In genomic region chr9:72351538-72352453, GRCh38 we compare ENCODE assay signal across 17 cellular contexts. TPM values are rescaled to one million over a fixed set of nuclear protein-coding genes. Genes with fewer than 3 reads are reported as not detected.
DNase-seq lines count a peak whose midpoint lies in the region; ATAC-seq and TF ChIP-seq lines count a peak whose summit lies in the region.
"Had no signal": no experiment of that assay in that cellular context is flagged by ENCODE, and none has a peak within 500 bp of the region (broad histone marks: within the 10 kb centered on the region; RNA-seq: fewer than 3 reads in every experiment).

No MANE protein-coding gene starts in this region.

- WGBS in H9 (ENCODE audit: extremely low coverage, insufficient read length, low lambda C conversion rate), result no CpG with 5 or more reads among the region's 15 CpGs

- no peak overlapping the region for H2BK12ac ChIP-seq in H9 (ENCODE audit: insufficient read length, low read depth, low read length)

- no peak overlapping the region for H4K91ac ChIP-seq in H9 (ENCODE audit: insufficient read length, low read depth, low read length)

- H2AK5ac ChIP-seq in H9 (ENCODE audit: insufficient read length, low read length), result no peak overlapping the region

- no peak overlapping the region for H3K18ac ChIP-seq in H9 (ENCODE audit: insufficient read length, low read depth, low read length)

- no peaks in the 10 kb centered on the region for H4K20me1 ChIP-seq in H9 (ENCODE audit: control insufficient read depth, insufficient read depth, insufficient read length)

- H3K27me3 Mint-ChIP-seq in H9 (ENCODE audit: low read depth), result no peaks in the 10 kb centered on the region
- H3K27me3 Mint-ChIP-seq: CD4-positive, CD25-positive, alpha-beta regulatory T cell had no signal

- H3K23ac ChIP-seq in H9 (ENCODE audit: insufficient read length, low read depth, low read length), result no peak overlapping the region

- H3K56ac ChIP-seq in H9 (ENCODE audit: insufficient read length, low read depth, low read length), result no peak overlapping the region

- H3K9ac ChIP-seq in H9 (ENCODE audit: extremely low read depth, insufficient read length, low read length), result no peak overlapping the region
- H3K9ac ChIP-seq: neural progenitor cell had no signal

- no peaks in the 10 kb centered on the region for H3K23me2 ChIP-seq in H9 (ENCODE audit: insufficient read length, low read depth, low read length, poor library complexity, severe bottlenecking)

- H3T11ph ChIP-seq in H9 (ENCODE audit: low read length), result no peak overlapping the region

- H3K9me3 Mint-ChIP-seq in H9, result no peaks in the 10 kb centered on the region
- H3K9me3 Mint-ChIP-seq: activated naive CD4-positive, alpha-beta T cell treated with anti-CD3 and anti-CD28 coated beads, Interleukin-2, amount 50 U/mL, for 72 hours; CD4-positive, CD25-positive, alpha-beta regulatory T cell; neural progenitor cell had no signal

- H3K4ac ChIP-seq in H9 (ENCODE audit: low read depth, low read length), result no peak overlapping the region

- H3K4me3 ChIP-seq in AG04449 (ENCODE audit: low read depth, low read length) (no peak overlapping the region), astrocyte of the spinal cord (ENCODE audit: low read depth, low read length) (no peak overlapping the region)
- H3K4me3 ChIP-seq: neural progenitor cell, stomach had no signal

- H2BK20ac ChIP-seq in H9 (ENCODE audit: low read depth, low read length, poor library complexity, severe bottlenecking), result no peak overlapping the region

- peaks cover 23 to 33% (median 31%) of the 10 kb centered on the region in 3 experiments for H3K36me3 Mint-ChIP-seq in H9 (ENCODE audit: insufficient read depth in 1 of 3, low read depth in 3 of 3)

- no peaks in the 10 kb centered on the region for H3K27me3 ChIP-seq in H9 (ENCODE audit: insufficient read depth, low read length)
- H3K27me3 ChIP-seq: neural progenitor cell, stomach had no signal

- POLR2A ChIA-PET in AG04449 (lab: Yijun Ruan, JAX), result interaction anchor here (0.5 to 2.0 kb wide), 5 partner anchors 9 to 405 kb away, joined by 3 to 12 read pairs (median 5); partner anchors contain the start of gene ZFAND5

- H3K4me1 Mint-ChIP-seq in H9, result peaks cover 3 to 13% of the 10 kb centered on the region in 2 experiments; a peak in 3 of 4 replicates

- CTCF ChIA-PET in AG04449 (lab: Yijun Ruan, JAX), result interaction anchor here (1.0 to 1.8 kb wide), 3 partner anchors 240 to 249 kb away, joined by 3 to 6 read pairs (median 5); no protein-coding TSS in a partner anchor

- no peak overlapping the region for H3K4me2 ChIP-seq in H9 (ENCODE audit: insufficient read depth, insufficient read length, low read length)
- H3K4me2 ChIP-seq: neural progenitor cell had no signal

- no peak overlapping the region for H2BK15ac ChIP-seq in H9 (ENCODE audit: low read depth, low read length)

- ATAC-seq in HG03457 (IDR thresholded peaks at IDR 0.05; ENCODE audit: unreplicated experiment) (no peak), HG02571 (IDR thresholded peaks at IDR 0.05; ENCODE audit: unreplicated experiment) (no peak)

- H3K4me3 Mint-ChIP-seq in H9, result no peak overlapping the region
- H3K4me3 Mint-ChIP-seq: CD4-positive, CD25-positive, alpha-beta regulatory T cell; neural progenitor cell had no signal

- 0 out of 2 replicates have a peak, but pooled peaks cover 2% of the 10 kb centered on the region for H3K79me2 ChIP-seq in H9 (ENCODE audit: insufficient read depth, low read length)

- H2BK120ac ChIP-seq in H9 (ENCODE audit: low read depth, low read length, poor library complexity, severe bottlenecking), result no peak overlapping the region

- DNase-seq in AG04449 (ENCODE audit: low read depth, low spot score), result peak; percentile 23
- no peak for DNase-seq in H9
- peak; percentile 78 for DNase-seq in astrocyte of the spinal cord (ENCODE audit: low read depth, low spot score)
- DNase-seq in hepatic stellate cell (ENCODE audit: low spot score), result peak; percentile 44
- DNase-seq in activated effector memory CD4-positive, alpha-beta T cell treated with anti-CD3 and anti-CD28 coated beads, Interleukin-2, amount 50 U/mL, for 16 hours, result no peak
- DNase-seq in NOMO-1 (lab: John Stamatoyannopoulos, UW; ENCODE audit: unreplicated experiment in 2 of 2), result no peak
- DNase-seq: CD4-positive, CD25-positive, alpha-beta regulatory T cell; effector CD4-positive, alpha-beta T cell; NCI-H187 treated with DMSO at 0.1 percent for 48 hours; OCI-M1; stimulated activated CD4-positive, alpha-beta T cell treated with anti-CD3 and anti-CD28 coated beads, Interleukin-2, amount 100 ng/mL, for 24 hours; stomach had no signal

- H3K14ac ChIP-seq in H9 (ENCODE audit: insufficient read depth, low read length), result no peak overlapping the region

- in situ Hi-C loops in astrocyte of the spinal cord (cut with HindIII; ENCODE audit: low sequenced_read_pairs), result loop anchor here (25.0 kb wide), 1 partner anchor 236 kb away; no protein-coding TSS in a partner anchor

- no peak overlapping the region for H2AFZ ChIP-seq in H9 (ENCODE audit: low read length)
- H2AFZ ChIP-seq: neural progenitor cell had no signal

- TF ChIP-seq CTCF in AG04449 (IDR thresholded peaks at IDR 0.05; ENCODE audit: insufficient read depth, low read length, missing control alignments) (no peak), H9 (conservative IDR thresholded peaks at IDR 0.05) (no peak), astrocyte of the spinal cord (IDR thresholded peaks at IDR 0.05; ENCODE audit: low read depth, low read length) (no peak)

- H4K5ac ChIP-seq in H9 (ENCODE audit: insufficient read length, low read depth, low read length), result no peak overlapping the region

- no peaks in the 10 kb centered on the region for H3K9me3 ChIP-seq in H9 (ENCODE audit: control insufficient read depth, low read depth, low read length)
- H3K9me3 ChIP-seq: stomach had no signal

- H3K27ac Mint-ChIP-seq in H9, result peak overlapping the region in 2 of 3 experiments; percentile 65 to 93; a peak in 4 of 7 replicates
- H3K27ac Mint-ChIP-seq: CD4-positive, CD25-positive, alpha-beta regulatory T cell; neural progenitor cell had no signal

- no peaks in the 10 kb centered on the region for H3K4me1 ChIP-seq in H9 (ENCODE audit: insufficient read depth, low read length)
- H3K4me1 ChIP-seq: neural progenitor cell had no signal

- no peak overlapping the region for H2BK5ac ChIP-seq in H9 (ENCODE audit: insufficient read length, low read length)

- H4K8ac ChIP-seq in H9 (replicated peaks; ENCODE audit: insufficient read length, low read depth, low read length), result no peak overlapping the region

- H3K27ac ChIP-seq in H9 (ENCODE audit: insufficient read length, low read depth, low read length), result no peak overlapping the region
- H3K27ac ChIP-seq: VCaP had no signal

- no peaks in the 10 kb centered on the region for H3K79me1 ChIP-seq in H9 (ENCODE audit: insufficient read depth, low read depth, low read length, poor library complexity, severe bottlenecking)

RNA-seq across cellular contexts. Expression of gene ZFAND5, which starts 13.2 kb away (rescaled TPM):
- 293 and 304 TPM in 2 replicates for total RNA-seq in H9 (2021)

Comparison
In these comparisons a context has a peak if more than half of its experiments do, and no peak if none do; other contexts are left out.
1. DNase-seq: peak in AG04449 (single experiment), astrocyte of the spinal cord (single experiment) and hepatic stellate cell (single experiment); none in H9 (single experiment), activated effector memory CD4-positive, alpha-beta T cell treated with anti-CD3 and anti-CD28 coated beads, Interleukin-2, amount 50 U/mL, for 16 hours (single experiment) and NOMO-1 (0 of 2).